In genomic region chr5:154940375-154940771, GRCh38 we compare ENCODE assay signal across 1 cellular context.
TF ChIP-seq lines count a peak whose summit lies in the region.

No MANE protein-coding gene starts in this region.

TF ChIP-seq in endothelial cell of umbilical vein, 7 proteins besides CTCF, POLR2A, EP300 and RAD21 (continued from another document):
- no peak for TF ChIP-seq MAX (IDR thresholded peaks at IDR 0.05; ENCODE audit: insufficient read depth, insufficient read length)
- no peak for TF ChIP-seq JUN (IDR thresholded peaks at IDR 0.05; ENCODE audit: borderline replicate concordance, insufficient read depth, insufficient read length, low read depth)
